ENCODE assay signal across 8 cellular contexts in the genomic region with DNA sequence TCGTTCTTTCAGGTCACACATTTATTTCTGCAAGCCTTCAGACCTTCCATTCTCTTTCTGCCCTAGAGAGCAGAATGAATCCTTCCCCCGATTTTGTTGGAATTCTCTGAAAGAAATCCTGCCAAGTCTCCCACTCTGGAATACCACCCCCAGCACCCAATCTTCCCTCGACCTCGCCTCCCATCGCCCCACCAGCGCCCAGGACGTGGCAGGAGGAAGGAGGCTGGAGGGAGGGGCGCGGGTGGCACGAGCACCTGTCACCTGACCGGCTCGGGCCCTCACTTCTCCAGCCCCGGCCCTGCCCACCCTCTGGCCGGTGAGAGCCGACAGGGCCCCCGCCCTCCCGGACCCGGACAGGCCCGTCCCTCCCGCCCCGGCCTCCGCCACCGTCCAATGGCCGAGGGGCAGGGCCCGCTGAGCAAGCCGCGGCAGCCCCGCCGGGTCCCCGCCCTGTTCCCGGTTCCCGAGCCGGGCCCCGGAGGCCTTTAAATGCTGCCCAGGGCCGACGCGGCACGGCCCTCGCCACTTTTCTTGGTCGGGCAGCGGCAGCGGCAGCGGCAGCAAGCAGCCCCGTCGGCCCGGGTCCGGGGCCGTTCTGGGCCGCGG. TPM values are rescaled to one million over a fixed set of nuclear protein-coding genes. Genes with fewer than 3 reads are reported as not detected.
DNase-seq lines count a peak whose midpoint lies in the region; ATAC-seq and TF ChIP-seq lines count a peak whose summit lies in the region.

A gene (plus strand): TSS at position 453 of the 606 bp plus-strand sequence. CDS start 384 bp downstream, outside the sequence.

- peak; percentile 14 for DNase-seq in activated naive CD4-positive, alpha-beta T cell treated with anti-CD3 and anti-CD28 coated beads for 36 hours
- DNase-seq in activated naive CD4-positive, alpha-beta T cell treated with Interleukin-2 at 50 U/mL for 16 hours, result no peak
- peak; percentile 61 to 83 for DNase-seq in HAP-1 (ENCODE audit: low spot score in 2 of 2)
- peak; percentile 62 for DNase-seq in NAMALWA (ENCODE audit: low spot score)
- peak; percentile 17 for DNase-seq in activated T-helper 1 cell treated with anti-CD3 and anti-CD28 coated beads, Interleukin-12 subunit alpha, Interleukin-12 subunit beta, Interleukin-2, Interleukin-4 antibody, amounts not matched to agents 30 ng/mL and 10 ng/mL and 1 ng/mL, durations not matched to agents 14 hours and 24 hours and 36 hours (ENCODE audit: low spot score)
- peak; percentile 41 to 65 for DNase-seq in foreskin keratinocyte

- peaks cover 6% of the 10 kb centered on the region for H3K4me1 Mint-ChIP-seq in activated naive CD4-positive, alpha-beta T cell treated with anti-CD3 and anti-CD28 coated beads for 36 hours (ENCODE audit: low read depth)
- no peaks in the 10 kb centered on the region for H3K4me1 Mint-ChIP-seq in activated T-helper 1 cell treated with anti-CD3 and anti-CD28 coated beads, Interleukin-12 subunit alpha, Interleukin-12 subunit beta, Interleukin-2, Interleukin-4 antibody, amounts not matched to agents 30 ng/mL and 10 ng/mL and 1 ng/mL, durations not matched to agents 14 hours and 24 hours and 36 hours (ENCODE audit: low read depth)

- H3K4me1 ChIP-seq in HAP-1 (peaks cover 68% of the 10 kb centered on the region), foreskin keratinocyte (peaks cover 14% of the 10 kb centered on the region)

- H3K9me3 ChIP-seq in HAP-1 (no peaks in the 10 kb centered on the region), neural cell (ENCODE audit: low read length) (no peaks in the 10 kb centered on the region)

- TF ChIP-seq CTCF in foreskin keratinocyte (conservative IDR thresholded peaks at IDR 0.05), result no peak
- no peak for TF ChIP-seq CTCF in neural cell (IDR thresholded peaks at IDR 0.05; ENCODE audit: poor library complexity, severe bottlenecking)

- ATAC-seq in foreskin keratinocyte, result peak; percentile 57
- ATAC-seq in GM18861 (IDR thresholded peaks at IDR 0.05; ENCODE audit: unreplicated experiment), result no peak

- H3K9me2 ChIP-seq in neural cell (ENCODE audit: insufficient read depth, low read length), result no peaks in the 10 kb centered on the region

- peaks cover 7% of the 10 kb centered on the region for H3K79me2 ChIP-seq in neural cell (replicated peaks; ENCODE audit: insufficient read depth, low read length)

- intact Hi-C loops in activated naive CD4-positive, alpha-beta T cell treated with anti-CD3 and anti-CD28 coated beads for 36 hours (cut with micrococcal nuclease), result loop anchor here (1.0 kb wide), 1 partner anchor 405 kb away; no protein-coding TSS in a partner anchor
- intact Hi-C loops in activated T-helper 1 cell treated with anti-CD3 and anti-CD28 coated beads, Interleukin-12 subunit alpha, Interleukin-12 subunit beta, Interleukin-2, Interleukin-4 antibody, amounts not matched to agents 30 ng/mL and 10 ng/mL and 1 ng/mL, durations not matched to agents 14 hours and 24 hours and 36 hours (cut with micrococcal nuclease), result loop anchor here (10.0 kb wide), 1 partner anchor 869 kb away; a partner anchor contains a TSS

- CTCF ChIA-PET in activated naive CD4-positive, alpha-beta T cell treated with anti-CD3 and anti-CD28 coated beads for 36 hours (lab: Charles Lee), result no interaction called here

- no peaks in the 10 kb centered on the region for H4K20me1 ChIP-seq in neural cell (ENCODE audit: insufficient read depth)

- peak within 1 kb of the TSS; percentile 89 for H3K9ac ChIP-seq in neural cell (ENCODE audit: low read length)

- TF ChIP-seq RAD21 in neural cell (conservative IDR thresholded peaks at IDR 0.05), result no peak

- no peak within 1 kb of the TSS for H3K27ac Mint-ChIP-seq in activated naive CD4-positive, alpha-beta T cell treated with anti-CD3 and anti-CD28 coated beads for 36 hours
- H3K27ac Mint-ChIP-seq in activated T-helper 1 cell treated with anti-CD3 and anti-CD28 coated beads, Interleukin-12 subunit alpha, Interleukin-12 subunit beta, Interleukin-2, Interleukin-4 antibody, amounts not matched to agents 30 ng/mL and 10 ng/mL and 1 ng/mL, durations not matched to agents 14 hours and 24 hours and 36 hours, result peak within 1 kb of the TSS; percentile 61

- H3K4me3 ChIP-seq in HAP-1 (peak within 1 kb of the TSS; percentile 70), neural cell (ENCODE audit: low read length) (peak within 1 kb of the TSS; percentile 91)

- H3K4me2 ChIP-seq in neural cell (ENCODE audit: low read length), result peak within 1 kb of the TSS; percentile 48

- H3K27ac ChIP-seq in foreskin keratinocyte, result peak within 1 kb of the TSS; percentile 91
- peak within 1 kb of the TSS; percentile 84 for H3K27ac ChIP-seq in neural cell (ENCODE audit: low read length)

- no peaks in the 10 kb centered on the region for H3K27me3 ChIP-seq in HAP-1 (ENCODE audit: low read depth)
- H3K27me3 ChIP-seq in foreskin keratinocyte, result no peaks in the 10 kb centered on the region
- no peaks in the 10 kb centered on the region for H3K27me3 ChIP-seq in neural cell (ENCODE audit: insufficient read depth, low read depth, low read length)

- in situ Hi-C loops in HAP-1 (cut with MboI; ENCODE audit: low sequenced_read_pairs), result no loop called here

- no peak for TF ChIP-seq EP300 in neural cell (conservative IDR thresholded peaks at IDR 0.05; ENCODE audit: poor library complexity, severe bottlenecking)

- H3K36me3 Mint-ChIP-seq in activated naive CD4-positive, alpha-beta T cell treated with anti-CD3 and anti-CD28 coated beads for 36 hours (ENCODE audit: low read depth), result no peaks in the 10 kb centered on the region
- no peaks in the 10 kb centered on the region for H3K36me3 Mint-ChIP-seq in activated T-helper 1 cell treated with anti-CD3 and anti-CD28 coated beads, Interleukin-12 subunit alpha, Interleukin-12 subunit beta, Interleukin-2, Interleukin-4 antibody, amounts not matched to agents 30 ng/mL and 10 ng/mL and 1 ng/mL, durations not matched to agents 14 hours and 24 hours and 36 hours (ENCODE audit: low read depth)

- peak within 1 kb of the TSS; percentile 74 for H2AFZ ChIP-seq in neural cell (ENCODE audit: low read depth, low read length)

- H3K4me3 Mint-ChIP-seq in activated naive CD4-positive, alpha-beta T cell treated with anti-CD3 and anti-CD28 coated beads for 36 hours, result peak within 1 kb of the TSS; percentile 84
- peak within 1 kb of the TSS; percentile 83 for H3K4me3 Mint-ChIP-seq in activated T-helper 1 cell treated with anti-CD3 and anti-CD28 coated beads, Interleukin-12 subunit alpha, Interleukin-12 subunit beta, Interleukin-2, Interleukin-4 antibody, amounts not matched to agents 30 ng/mL and 10 ng/mL and 1 ng/mL, durations not matched to agents 14 hours and 24 hours and 36 hours

- no peaks in the 10 kb centered on the region for H3F3A ChIP-seq in neural cell (ENCODE audit: insufficient read depth, low read length, poor library complexity, severe bottlenecking)

- no peaks in the 10 kb centered on the region for H3K9me3 Mint-ChIP-seq in activated naive CD4-positive, alpha-beta T cell treated with anti-CD3 and anti-CD28 coated beads for 36 hours
- no peaks in the 10 kb centered on the region for H3K9me3 Mint-ChIP-seq in activated T-helper 1 cell treated with anti-CD3 and anti-CD28 coated beads, Interleukin-12 subunit alpha, Interleukin-12 subunit beta, Interleukin-2, Interleukin-4 antibody, amounts not matched to agents 30 ng/mL and 10 ng/mL and 1 ng/mL, durations not matched to agents 14 hours and 24 hours and 36 hours

- H3K27me3 Mint-ChIP-seq in activated naive CD4-positive, alpha-beta T cell treated with anti-CD3 and anti-CD28 coated beads for 36 hours (ENCODE audit: low read depth), result peaks cover 5% of the 10 kb centered on the region
- peaks cover 47% of the 10 kb centered on the region for H3K27me3 Mint-ChIP-seq in activated T-helper 1 cell treated with anti-CD3 and anti-CD28 coated beads, Interleukin-12 subunit alpha, Interleukin-12 subunit beta, Interleukin-2, Interleukin-4 antibody, amounts not matched to agents 30 ng/mL and 10 ng/mL and 1 ng/mL, durations not matched to agents 14 hours and 24 hours and 36 hours (ENCODE audit: insufficient read depth)

- peaks cover 36% of the 10 kb centered on the region for H3K36me3 ChIP-seq in HAP-1 (replicated peaks)
- no peaks in the 10 kb centered on the region for H3K36me3 ChIP-seq in neural cell (ENCODE audit: insufficient read depth, low read length)

TF ChIP-seq in neural cell, 6 proteins besides CTCF, POLR2A, EP300 and RAD21 (continues in another document):
- no peak for TF ChIP-seq MXI1 (conservative IDR thresholded peaks at IDR 0.05; ENCODE audit: poor library complexity, severe bottlenecking)
- TF ChIP-seq, protein P1, sequence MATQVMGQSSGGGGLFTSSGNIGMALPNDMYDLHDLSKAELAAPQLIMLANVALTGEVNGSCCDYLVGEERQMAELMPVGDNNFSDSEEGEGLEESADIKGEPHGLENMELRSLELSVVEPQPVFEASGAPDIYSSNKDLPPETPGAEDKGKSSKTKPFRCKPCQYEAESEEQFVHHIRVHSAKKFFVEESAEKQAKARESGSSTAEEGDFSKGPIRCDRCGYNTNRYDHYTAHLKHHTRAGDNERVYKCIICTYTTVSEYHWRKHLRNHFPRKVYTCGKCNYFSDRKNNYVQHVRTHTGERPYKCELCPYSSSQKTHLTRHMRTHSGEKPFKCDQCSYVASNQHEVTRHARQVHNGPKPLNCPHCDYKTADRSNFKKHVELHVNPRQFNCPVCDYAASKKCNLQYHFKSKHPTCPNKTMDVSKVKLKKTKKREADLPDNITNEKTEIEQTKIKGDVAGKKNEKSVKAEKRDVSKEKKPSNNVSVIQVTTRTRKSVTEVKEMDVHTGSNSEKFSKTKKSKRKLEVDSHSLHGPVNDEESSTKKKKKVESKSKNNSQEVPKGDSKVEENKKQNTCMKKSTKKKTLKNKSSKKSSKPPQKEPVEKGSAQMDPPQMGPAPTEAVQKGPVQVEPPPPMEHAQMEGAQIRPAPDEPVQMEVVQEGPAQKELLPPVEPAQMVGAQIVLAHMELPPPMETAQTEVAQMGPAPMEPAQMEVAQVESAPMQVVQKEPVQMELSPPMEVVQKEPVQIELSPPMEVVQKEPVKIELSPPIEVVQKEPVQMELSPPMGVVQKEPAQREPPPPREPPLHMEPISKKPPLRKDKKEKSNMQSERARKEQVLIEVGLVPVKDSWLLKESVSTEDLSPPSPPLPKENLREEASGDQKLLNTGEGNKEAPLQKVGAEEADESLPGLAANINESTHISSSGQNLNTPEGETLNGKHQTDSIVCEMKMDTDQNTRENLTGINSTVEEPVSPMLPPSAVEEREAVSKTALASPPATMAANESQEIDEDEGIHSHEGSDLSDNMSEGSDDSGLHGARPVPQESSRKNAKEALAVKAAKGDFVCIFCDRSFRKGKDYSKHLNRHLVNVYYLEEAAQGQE (IDR thresholded peaks at IDR 0.05; ENCODE audit: borderline replicate concordance), result no peak
- TF ChIP-seq TAF1 (IDR thresholded peaks at IDR 0.05; ENCODE audit: low read depth), result no peak

RNA-seq across cellular contexts. Expression of the gene that starts here (rescaled TPM):
- total RNA-seq in activated naive CD4-positive, alpha-beta T cell treated with anti-CD3 and anti-CD28 coated beads for 36 hours, result 1 to 10 TPM; 1.0 to 1.5 TPM
- total RNA-seq in activated T-helper 1 cell treated with anti-CD3 and anti-CD28 coated beads, Interleukin-12 subunit alpha, Interleukin-12 subunit beta, Interleukin-2, Interleukin-4 antibody, amounts not matched to agents 30 ng/mL and 10 ng/mL and 1 ng/mL, durations not matched to agents 14 hours and 24 hours and 36 hours, result 2.5 and 3.1 TPM in 2 replicates
- 14.7 and 21.1 TPM in 2 replicates for total RNA-seq in foreskin keratinocyte
- 13.6 and 21.5 TPM in 2 replicates for polyA plus RNA-seq in foreskin keratinocyte
- 39.3 and 43.6 TPM in 2 replicates for polyA plus RNA-seq in neural cell
- 56.1 and 61.4 TPM in 2 replicates for polyA minus RNA-seq in neural cell
